In the genomic region with DNA sequence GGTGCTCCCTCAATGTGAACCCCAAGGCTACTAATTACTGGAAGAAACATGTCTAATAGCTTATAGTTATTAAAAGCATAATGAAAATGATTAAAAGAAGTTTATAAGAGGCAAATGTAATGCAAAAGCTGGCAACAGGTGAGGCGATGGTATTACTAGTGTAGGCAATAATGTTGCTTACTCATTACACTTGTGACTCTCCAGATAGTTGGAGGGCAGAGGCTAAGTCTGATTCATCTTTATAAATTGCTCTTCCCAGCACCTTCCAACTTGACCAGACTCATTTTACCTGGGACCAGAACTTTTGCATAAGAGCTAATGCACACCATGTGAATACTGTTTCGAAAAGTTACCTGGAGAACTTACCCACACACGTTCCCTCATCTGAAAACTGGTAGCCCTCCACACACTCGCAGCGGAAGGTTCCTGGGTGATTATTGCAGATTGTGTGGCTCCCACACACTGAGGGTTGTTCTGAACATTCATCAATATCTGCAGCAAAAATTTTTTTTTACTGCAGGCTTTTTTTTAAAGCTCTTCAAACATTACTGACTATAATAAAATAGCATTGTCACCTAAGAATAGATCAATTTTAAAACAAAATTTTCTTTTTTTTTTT, we compare ENCODE assay signal across 1 cellular context.
TF ChIP-seq lines count a peak whose summit lies in the region.

No MANE protein-coding gene starts in this region.

TF ChIP-seq in IMR-90, 13 proteins besides CTCF, POLR2A, EP300 and RAD21 (continued from another document):
- TF ChIP-seq, protein P1, sequence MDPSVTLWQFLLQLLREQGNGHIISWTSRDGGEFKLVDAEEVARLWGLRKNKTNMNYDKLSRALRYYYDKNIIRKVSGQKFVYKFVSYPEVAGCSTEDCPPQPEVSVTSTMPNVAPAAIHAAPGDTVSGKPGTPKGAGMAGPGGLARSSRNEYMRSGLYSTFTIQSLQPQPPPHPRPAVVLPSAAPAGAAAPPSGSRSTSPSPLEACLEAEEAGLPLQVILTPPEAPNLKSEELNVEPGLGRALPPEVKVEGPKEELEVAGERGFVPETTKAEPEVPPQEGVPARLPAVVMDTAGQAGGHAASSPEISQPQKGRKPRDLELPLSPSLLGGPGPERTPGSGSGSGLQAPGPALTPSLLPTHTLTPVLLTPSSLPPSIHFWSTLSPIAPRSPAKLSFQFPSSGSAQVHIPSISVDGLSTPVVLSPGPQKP (IDR thresholded peaks at IDR 0.05; ENCODE audit: borderline replicate concordance, low read depth, low read length), result no peak
- TF ChIP-seq, protein P2, sequence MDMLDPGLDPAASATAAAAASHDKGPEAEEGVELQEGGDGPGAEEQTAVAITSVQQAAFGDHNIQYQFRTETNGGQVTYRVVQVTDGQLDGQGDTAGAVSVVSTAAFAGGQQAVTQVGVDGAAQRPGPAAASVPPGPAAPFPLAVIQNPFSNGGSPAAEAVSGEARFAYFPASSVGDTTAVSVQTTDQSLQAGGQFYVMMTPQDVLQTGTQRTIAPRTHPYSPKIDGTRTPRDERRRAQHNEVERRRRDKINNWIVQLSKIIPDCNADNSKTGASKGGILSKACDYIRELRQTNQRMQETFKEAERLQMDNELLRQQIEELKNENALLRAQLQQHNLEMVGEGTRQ (IDR thresholded peaks at IDR 0.05; ENCODE audit: low read depth, low read length), result no peak
- no peak for TF ChIP-seq RFX5 (IDR thresholded peaks at IDR 0.05; ENCODE audit: low read depth, low read length)
- TF ChIP-seq MAFK (IDR thresholded peaks at IDR 0.05; ENCODE audit: low read depth, low read length), result no peak
